Comparison of ENCODE assay signal across 1 cellular context in genomic region chr1:55522982-55523381, GRCh38.
TF ChIP-seq lines count a peak whose summit lies in the region.

No MANE protein-coding gene starts in this region.

TF ChIP-seq in IMR-90, 13 proteins besides CTCF, POLR2A, EP300 and RAD21 (continued from another document):
- TF ChIP-seq RFX5 (IDR thresholded peaks at IDR 0.05; ENCODE audit: low read depth, low read length), result no peak
- TF ChIP-seq CHD1 (IDR thresholded peaks at IDR 0.05; ENCODE audit: low read depth, low read length), result no peak
TF ChIP-seq in IMR-90: peak in this region for 0.
